In the genomic region with DNA sequence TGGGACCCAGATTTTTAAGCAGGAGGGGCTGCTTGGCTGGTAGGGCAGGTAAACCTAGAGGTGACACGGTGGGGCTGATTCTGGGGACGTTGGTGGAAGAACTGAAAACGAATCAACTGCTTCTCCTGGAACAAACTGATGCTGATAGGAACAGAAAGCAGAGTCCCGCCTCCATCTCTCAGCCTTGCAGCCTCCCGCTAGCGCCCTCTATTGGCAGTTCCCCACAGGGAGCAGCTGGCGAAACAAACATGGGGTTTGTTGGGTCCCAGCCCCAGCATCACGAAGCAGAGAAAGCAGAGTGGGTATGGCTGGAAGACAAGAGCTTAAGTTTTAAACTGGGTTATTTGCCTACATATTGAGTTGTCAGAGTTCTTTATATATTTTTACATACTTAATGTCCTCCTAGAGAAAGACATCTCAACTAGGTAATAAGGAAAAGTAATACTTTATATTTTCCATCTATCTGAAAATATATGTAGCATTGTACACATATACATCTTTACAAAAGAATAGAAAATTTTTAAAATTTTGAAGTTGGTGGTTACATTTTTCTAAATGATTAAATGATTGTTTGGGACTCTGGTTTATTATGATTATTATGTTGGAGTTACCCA, we compare ENCODE assay signal across 9 cellular contexts. TPM values are rescaled to one million over a fixed set of nuclear protein-coding genes. Genes with fewer than 3 reads are reported as not detected.
DNase-seq lines count a peak whose midpoint lies in the region; ATAC-seq and FAIRE-seq lines count a peak whose summit lies in the region.
"Had no signal": no experiment of that assay in that cellular context is flagged by ENCODE, and none has a peak within 500 bp of the region (broad histone marks: within the 10 kb centered on the region; RNA-seq: fewer than 3 reads in every experiment).

No MANE protein-coding gene starts in this region.

- ATAC-seq in HG03439 (IDR thresholded peaks at IDR 0.05; ENCODE audit: unreplicated experiment) = no peak
- no peak for ATAC-seq in HG02610 (IDR thresholded peaks at IDR 0.05; ENCODE audit: unreplicated experiment)

- FAIRE-seq in GM19239 (lab: Jason Lieb, UNC) = no peak
- FAIRE-seq: islet of Langerhans had no signal

- DNase-seq in D341Med (ENCODE audit: low spot score) (peak; percentile 78), GM19239 (ENCODE audit: insufficient read length, low spot score) (peak; percentile 12), LoVo (ENCODE audit: low spot score) (peak; percentile 5), myocyte (ENCODE audit: low read depth) (peak; percentile 11), GOT3 (lab: John Stamatoyannopoulos, UW) (no peak)
- DNase-seq in activated CD4-positive, alpha-beta T cell treated with anti-CD3 and anti-CD28 coated beads, Interleukin-2, amount 50 U/mL, for 48 hours = peak; percentile 49 to 62

RNA-seq across cellular contexts. Expression of gene FOXI2, which starts 42.3 kb away (rescaled TPM):
- total RNA-seq in myocyte = not detected in 2 replicates
- polyA plus RNA-seq in myocyte (2012) = not detected
